Comparison of ENCODE assay signal across 1 cellular context in genomic region chr6:158642097-158642601, GRCh38.
TF ChIP-seq lines count a peak whose summit lies in the region.

No MANE protein-coding gene starts in this region.

TF ChIP-seq in IMR-90, 13 proteins besides CTCF, POLR2A, EP300 and RAD21 (continued from another document):
- TF ChIP-seq ELK1 (IDR thresholded peaks at IDR 0.05; ENCODE audit: borderline replicate concordance, low read depth, low read length) (no peak), MAZ (IDR thresholded peaks at IDR 0.05; ENCODE audit: borderline replicate concordance, low read depth, low read length) (no peak), BHLHE40 (IDR thresholded peaks at IDR 0.05; ENCODE audit: low read depth, low read length) (peak; percentile 54), NFE2L2 (IDR thresholded peaks at IDR 0.05; ENCODE audit: low read depth, low read length) (peak; percentile 43; the same call in 1 of the 2 replicates), USF2 (IDR thresholded peaks at IDR 0.05; ENCODE audit: low read depth, low read length) (no peak), CHD1 (IDR thresholded peaks at IDR 0.05; ENCODE audit: low read depth, low read length) (no peak), RFX5 (IDR thresholded peaks at IDR 0.05; ENCODE audit: low read depth, low read length) (no peak), CEBPB (IDR thresholded peaks at IDR 0.05; ENCODE audit: low read depth, low read length) (no peak)
